ENCODE assay signal across 18 cellular contexts in genomic region chr7:151505836-151506468, GRCh38. TPM values are rescaled to one million over a fixed set of nuclear protein-coding genes. Genes with fewer than 3 reads are reported as not detected.
DNase-seq lines count a peak whose midpoint lies in the region; ATAC-seq, FAIRE-seq and TF ChIP-seq lines count a peak whose summit lies in the region.
"Had no signal": no experiment of that assay in that cellular context is flagged by ENCODE, and none has a peak within 500 bp of the region (broad histone marks: within the 10 kb centered on the region; RNA-seq: fewer than 3 reads in every experiment).

No MANE protein-coding gene starts in this region.

- FAIRE-seq in K562 (lab: Jason Lieb, UNC) = no peak
- FAIRE-seq: A204.1, G401.6, H54 had no signal

- no peak overlapping the region for H2AFZ ChIP-seq in K562 (ENCODE audit: low read depth, low read length)

- intact Hi-C loops in K562 (cut with micrococcal nuclease) = no loop called here

- H3K27ac ChIP-seq in K562 (ENCODE audit: extremely low read depth, low read depth, low read length) = peak overlapping the region; percentile 4; the same call in 1 of the 3 replicates
- H3K27ac ChIP-seq: BLaER1 treated with 17β-estradiol and CSF1 and Interleukin-3, amounts not matched to agents 10 nM and 100 nM had no signal

- peaks cover 12% of the 10 kb centered on the region for H3K36me3 ChIP-seq in K562 (ENCODE audit: control insufficient read depth, insufficient read depth, low read length)

- no peaks in the 10 kb centered on the region for H3K27me3 ChIP-seq in K562 (ENCODE audit: control insufficient read depth in 2 of 2, insufficient read depth in 2 of 2, low read length in 2 of 2)
- H3K27me3 ChIP-seq: BLaER1 treated with 17β-estradiol and CSF1 and Interleukin-3, amounts not matched to agents 10 nM and 100 nM had no signal

- no peak for TF ChIP-seq EP300 in K562 (IDR thresholded peaks at IDR 0.05; ENCODE audit: low read length)

- peaks cover 75% of the 10 kb centered on the region for H3K4me1 Mint-ChIP-seq in activated naive CD8-positive, alpha-beta T cell (ENCODE audit: low read depth)
- H3K4me1 Mint-ChIP-seq in activated naive CD8-positive, alpha-beta T cell treated with anti-CD3 and anti-CD28 coated beads for 36 hours = peaks cover 47% of the 10 kb centered on the region
- H3K4me1 Mint-ChIP-seq in stimulated activated effector memory CD8-positive, alpha-beta T cell treated with anti-CD3 and anti-CD28 coated beads, Interleukin-12 subunit alpha, Interleukin-12 subunit beta, amount 100 ng/mL, for 72 hours = peaks cover 61% of the 10 kb centered on the region

- WGBS in K562 (ENCODE audit: insufficient coverage, low coverage, missing lambda C conversion rate) = 60% methylated on average over 4 of the region's 4 CpGs

- H3K9me1 ChIP-seq in K562 (ENCODE audit: control insufficient read depth, insufficient read depth, low read length) = peaks cover 19% of the 10 kb centered on the region

- no peak for DNase-seq in activated naive CD8-positive, alpha-beta T cell treated with anti-CD3 and anti-CD28 coated beads for 36 hours
- DNase-seq in K562 (ENCODE audit: extremely low read depth in 1 of 4, low spot score in 3 of 4) = no peak
- no peak for DNase-seq in stimulated activated effector memory CD8-positive, alpha-beta T cell treated with anti-CD3 and anti-CD28 coated beads, Interleukin-12 subunit alpha, Interleukin-12 subunit beta, amount 100 ng/mL, for 72 hours (ENCODE audit: low spot score in 2 of 2)
- no peak for DNase-seq in NCI-H524 treated with DMSO at 0.1 percent for 48 hours (lab: John Stamatoyannopoulos, UW)
- no peak for DNase-seq in SHP77 treated with DMSO at 0.1 percent for 48 hours (lab: John Stamatoyannopoulos, UW)
- DNase-seq: CD8-positive, alpha-beta memory T cell; DND-41; NCI-H1105; NCI-H187 treated with DMSO at 0.1 percent for 48 hours; NCI-H2171; NCI-H748 treated with DMSO at 0.1 percent for 48 hours had no signal

- POLR2A ChIA-PET in K562 (lab: Yijun Ruan, JAX) = interaction anchor here (1.1 to 6.2 kb wide), 4 partner anchors 8 to 15 kb away, joined by 3 to 71 read pairs (median 18); partner anchors contain the start of gene RHEB

- no TSS peak for BruUV-seq in K562 (replicated peaks; lab: Mats Ljungman, UMichigan)

- no peak overlapping the region for H3K9ac ChIP-seq in K562 (ENCODE audit: insufficient read depth in 1 of 2, low read depth in 2 of 2, low read length in 2 of 2)
- H3K9ac ChIP-seq: BLaER1 treated with 17β-estradiol and CSF1 and Interleukin-3, amounts not matched to agents 10 nM and 100 nM had no signal

- no peak overlapping the region for H3K4me3 ChIP-seq in K562
- H3K4me3 ChIP-seq: BLaER1 treated with 17β-estradiol and CSF1 and Interleukin-3, amounts not matched to agents 10 nM and 100 nM had no signal

- peak overlapping the region; percentile 80 for H3K27ac Mint-ChIP-seq in activated naive CD8-positive, alpha-beta T cell
- no peak overlapping the region for H3K27ac Mint-ChIP-seq in activated naive CD8-positive, alpha-beta T cell treated with anti-CD3 and anti-CD28 coated beads for 36 hours
- H3K27ac Mint-ChIP-seq in stimulated activated effector memory CD8-positive, alpha-beta T cell treated with anti-CD3 and anti-CD28 coated beads, Interleukin-12 subunit alpha, Interleukin-12 subunit beta, amount 100 ng/mL, for 72 hours = no peak overlapping the region

- ATAC-seq in K562 (0 out of 3 replicates have a peak, but pooled peaks have one; percentile 10), esophagus mucosa (peak; percentile 40), GM21381 (IDR thresholded peaks at IDR 0.05; ENCODE audit: unreplicated experiment) (no peak)
- peak; percentile 37 for ATAC-seq in stimulated activated effector memory CD8-positive, alpha-beta T cell treated with anti-CD3 and anti-CD28 coated beads, Interleukin-12 subunit alpha, Interleukin-12 subunit beta, amount 100 ng/mL, for 72 hours

- H3K27me3 Mint-ChIP-seq in activated naive CD8-positive, alpha-beta T cell = no peaks in the 10 kb centered on the region
- H3K27me3 Mint-ChIP-seq in activated naive CD8-positive, alpha-beta T cell treated with anti-CD3 and anti-CD28 coated beads for 36 hours = no peaks in the 10 kb centered on the region
- H3K27me3 Mint-ChIP-seq: CD8-positive, alpha-beta memory T cell had no signal

- H3K36me3 Mint-ChIP-seq in activated naive CD8-positive, alpha-beta T cell = peaks cover 4% of the 10 kb centered on the region
- H3K36me3 Mint-ChIP-seq in activated naive CD8-positive, alpha-beta T cell treated with anti-CD3 and anti-CD28 coated beads for 36 hours = peaks cover 18% of the 10 kb centered on the region
- no peaks in the 10 kb centered on the region for H3K36me3 Mint-ChIP-seq in stimulated activated effector memory CD8-positive, alpha-beta T cell treated with anti-CD3 and anti-CD28 coated beads, Interleukin-12 subunit alpha, Interleukin-12 subunit beta, amount 100 ng/mL, for 72 hours

- no peak overlapping the region for H3K4me3 Mint-ChIP-seq in activated naive CD8-positive, alpha-beta T cell
- no peak overlapping the region for H3K4me3 Mint-ChIP-seq in activated naive CD8-positive, alpha-beta T cell treated with anti-CD3 and anti-CD28 coated beads for 36 hours
- no peak overlapping the region for H3K4me3 Mint-ChIP-seq in stimulated activated effector memory CD8-positive, alpha-beta T cell treated with anti-CD3 and anti-CD28 coated beads, Interleukin-12 subunit alpha, Interleukin-12 subunit beta, amount 100 ng/mL, for 72 hours

- CTCF ChIA-PET in K562 (lab: Yijun Ruan, JAX; ENCODE audit: low intra/inter-chr PET ratio) = no interaction called here

- TF ChIP-seq RAD21 in K562 (CRISPR knock-in tag; conservative IDR thresholded peaks at IDR 0.05 in 1 of 2, IDR thresholded peaks at IDR 0.05 in 1 of 2) = no peak

- peaks cover 100% of the 10 kb centered on the region for H3K79me2 ChIP-seq in K562 (ENCODE audit: control insufficient read depth, insufficient read depth, low read length)

- TF ChIP-seq CTCF in K562 (IDR thresholded peaks at IDR 0.05 in 2 of 3, conservative IDR thresholded peaks at IDR 0.05 in 1 of 3; ENCODE audit: insufficient read depth in 2 of 3, low read depth in 1 of 3, low read length in 3 of 3) = no peak

- no peak for TF ChIP-seq POLR2A in K562 (conservative IDR thresholded peaks at IDR 0.05)

- H3K9me3 ChIP-seq in K562 (replicated peaks; ENCODE audit: control insufficient read depth, insufficient read depth, low read depth, low read length) = no peaks in the 10 kb centered on the region

- peak overlapping the region; percentile 16; the same call in 1 of the 2 replicates for H3K4me2 ChIP-seq in K562 (ENCODE audit: insufficient read depth, low read length)

- in situ Hi-C loops in K562 (cut with MboI) = no loop called here

- no peaks in the 10 kb centered on the region for H3K9me3 Mint-ChIP-seq in activated naive CD8-positive, alpha-beta T cell (ENCODE audit: low read depth)
- H3K9me3 Mint-ChIP-seq in activated naive CD8-positive, alpha-beta T cell treated with anti-CD3 and anti-CD28 coated beads for 36 hours = no peaks in the 10 kb centered on the region
- no peaks in the 10 kb centered on the region for H3K9me3 Mint-ChIP-seq in stimulated activated effector memory CD8-positive, alpha-beta T cell treated with anti-CD3 and anti-CD28 coated beads, Interleukin-12 subunit alpha, Interleukin-12 subunit beta, amount 100 ng/mL, for 72 hours
- H3K9me3 Mint-ChIP-seq: CD8-positive, alpha-beta memory T cell had no signal

- peaks cover 10 to 24% of the 10 kb centered on the region in 2 experiments; a peak in 4 of 5 replicates for H3K4me1 ChIP-seq in K562 (replicated peaks in 1 of 2; ENCODE audit: control insufficient read depth in 2 of 2, insufficient read depth in 2 of 2, low read length in 2 of 2)

- peaks cover 59% of the 10 kb centered on the region for H4K20me1 ChIP-seq in K562 (replicated peaks; ENCODE audit: control insufficient read depth, insufficient read depth, low read length)

TF ChIP-seq in K562, 482 proteins besides CTCF, POLR2A, EP300 and RAD21 (continues in another document):
- TF ChIP-seq NCOA2 (IDR thresholded peaks at IDR 0.05; ENCODE audit: partially characterized antibody in 2 of 2) = peak in 1 of 2 experiments; percentile 3
- TF ChIP-seq, protein P1, sequence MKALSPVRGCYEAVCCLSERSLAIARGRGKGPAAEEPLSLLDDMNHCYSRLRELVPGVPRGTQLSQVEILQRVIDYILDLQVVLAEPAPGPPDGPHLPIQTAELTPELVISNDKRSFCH (CRISPR knock-in tag; IDR thresholded peaks at IDR 0.05) = no peak
- TF ChIP-seq, protein P1 (tag; IDR thresholded peaks at IDR 0.05) = no peak

RNA-seq across cellular contexts. Expression of gene RHEB, which starts 13.7 kb away (rescaled TPM):
- total RNA-seq in activated naive CD8-positive, alpha-beta T cell treated with anti-CD3 and anti-CD28 coated beads for 36 hours = 10 to 100 TPM; 42.0 to 46.8 TPM
- total RNA-seq in K562 (2011; cell fraction: chromatin; rRNA removed; ENCODE audit: low replicate concordance) = 35.9 and 119 TPM in 2 replicates
- 22.3 and 24.1 TPM in 2 replicates for total RNA-seq in K562 (2011; cell fraction: nucleolus; rRNA removed)
- total RNA-seq in K562 (2011; cell fraction: nucleoplasm; rRNA removed) = 69.2 and 108 TPM in 2 replicates
- 122 and 126 TPM in 2 replicates for total RNA-seq in K562 (2014; rRNA removed)
- total RNA-seq in K562 (2014; rRNA removed; fragmentation: Illumina TruSeq; extraction: Trizol) = 213 and 243 TPM in 2 replicates
- 168 and 182 TPM in 2 replicates for total RNA-seq in K562 (2015; rRNA removed; fragmentation: Illumina TruSeq; extraction: Trizol)
- total RNA-seq in K562 (2021) = 156 and 162 TPM in 2 replicates
- 139 and 249 TPM in 2 replicates for polyA plus RNA-seq in K562 (2011; rRNA removed)
- polyA plus RNA-seq in K562 (2011; cell fraction: cytosol; rRNA removed) = 56.0 and 60.3 TPM in 2 replicates
- polyA plus RNA-seq in K562 (2011; cell fraction: nucleus; rRNA removed) = 30.6 and 47.5 TPM in 2 replicates
- 144 and 166 TPM in 2 replicates for polyA plus RNA-seq in K562 (2012)
- 152 and 189 TPM in 2 replicates for polyA plus RNA-seq in K562 (2014; fragmentation: Illumina TruSeq; extraction: Trizol)
- 10 to 100 TPM; 28.5 to 35.3 TPM for polyA plus RNA-seq in K562 (2014; fragmentation: Nextera tagmentation; extraction: Ambion mirVana)
- 205 and 230 TPM in 2 replicates for polyA plus RNA-seq in K562 (2014; rRNA removed)
- 73.7 and 78.8 TPM in 2 replicates for polyA minus RNA-seq in K562 (2011; rRNA and poly(A)+ RNA removed)
- polyA minus RNA-seq in K562 (2011; cell fraction: cytosol; rRNA and poly(A)+ RNA removed) = 30.4 and 62.8 TPM in 2 replicates
- polyA minus RNA-seq in K562 (2011; cell fraction: nucleus; rRNA and poly(A)+ RNA removed) = 19.4 and 22.0 TPM in 2 replicates
- total RNA-seq in esophagus mucosa = 48.4 TPM
